ENCODE assay signal across 17 cellular contexts in the genomic region with DNA sequence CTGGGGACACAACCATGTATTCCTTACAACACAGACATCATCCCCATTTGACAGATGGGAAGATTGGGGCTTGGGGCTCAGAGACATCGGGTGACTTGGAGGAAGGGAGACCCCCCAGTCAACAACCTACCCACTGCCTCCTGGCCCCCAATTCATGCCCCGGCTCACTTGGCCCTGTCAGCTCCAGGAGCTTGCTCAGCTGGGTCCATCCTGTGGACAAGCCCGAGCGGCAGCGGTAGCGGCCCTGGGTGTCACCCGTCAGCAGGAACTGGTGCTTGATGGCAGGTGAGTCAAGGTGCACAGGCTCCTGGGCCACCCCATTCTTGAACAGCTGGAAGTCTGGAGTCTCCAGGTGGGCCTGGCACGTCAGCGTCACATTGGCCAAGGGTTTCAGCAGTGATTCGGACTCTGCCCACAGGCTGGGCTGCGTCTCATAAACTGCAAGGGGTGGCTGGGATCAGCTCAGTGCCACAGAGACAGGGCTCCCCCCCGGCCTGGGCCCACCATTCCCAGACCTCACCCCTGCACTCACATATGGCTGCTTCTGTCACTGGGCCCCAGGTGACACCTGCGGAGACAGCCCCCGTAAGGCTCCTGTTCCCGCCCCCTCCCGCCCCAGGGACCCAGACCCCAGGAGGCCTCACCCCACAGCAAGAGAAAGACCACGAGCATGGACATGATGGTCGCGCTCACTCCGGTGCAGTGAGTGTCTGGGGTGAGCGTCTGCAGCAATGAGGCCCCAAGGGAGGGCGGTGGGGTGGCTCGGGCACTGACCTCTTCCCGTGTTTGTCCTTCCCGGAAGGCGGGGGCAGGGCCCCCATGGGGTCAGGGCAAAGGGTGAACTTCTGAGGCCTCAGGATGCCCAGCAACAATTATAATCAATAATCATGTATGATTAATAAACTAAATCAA. TPM values are rescaled to one million over a fixed set of nuclear protein-coding genes. Genes with fewer than 3 reads are reported as not detected.
DNase-seq lines count a peak whose midpoint lies in the region; ATAC-seq and TF ChIP-seq lines count a peak whose summit lies in the region.
"Had no signal": no experiment of that assay in that cellular context is flagged by ENCODE, and none has a peak within 500 bp of the region (broad histone marks: within the 10 kb centered on the region; RNA-seq: fewer than 3 reads in every experiment).

A gene with protein sequence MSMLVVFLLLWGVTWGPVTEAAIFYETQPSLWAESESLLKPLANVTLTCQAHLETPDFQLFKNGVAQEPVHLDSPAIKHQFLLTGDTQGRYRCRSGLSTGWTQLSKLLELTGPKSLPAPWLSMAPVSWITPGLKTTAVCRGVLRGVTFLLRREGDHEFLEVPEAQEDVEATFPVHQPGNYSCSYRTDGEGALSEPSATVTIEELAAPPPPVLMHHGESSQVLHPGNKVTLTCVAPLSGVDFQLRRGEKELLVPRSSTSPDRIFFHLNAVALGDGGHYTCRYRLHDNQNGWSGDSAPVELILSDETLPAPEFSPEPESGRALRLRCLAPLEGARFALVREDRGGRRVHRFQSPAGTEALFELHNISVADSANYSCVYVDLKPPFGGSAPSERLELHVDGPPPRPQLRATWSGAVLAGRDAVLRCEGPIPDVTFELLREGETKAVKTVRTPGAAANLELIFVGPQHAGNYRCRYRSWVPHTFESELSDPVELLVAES (minus strand): TSS at position 733 of the 912 bp plus-strand sequence. CDS start 55 bp downstream, at position 678.

- peaks cover 26% of the 10 kb centered on the region for H3K4me1 ChIP-seq in CD4-positive, CD25-positive, alpha-beta regulatory T cell (ENCODE audit: control insufficient read depth, insufficient read depth, low read length, poor library complexity, severe bottlenecking)
- peaks cover 0 to 44% (median 5%) of the 10 kb centered on the region in 3 donors for H3K4me1 ChIP-seq in gastroesophageal sphincter
- H3K4me1 ChIP-seq: prostate gland had no signal

- H3K4me3 Mint-ChIP-seq in CD4-positive, CD25-positive, alpha-beta regulatory T cell = peak within 1 kb of the TSS in 1 of 4 donors; percentile 66
- H3K4me3 Mint-ChIP-seq: activated CD4-positive, alpha-beta T cell treated with anti-CD3 and anti-CD28 coated beads for 36 hours; stimulated activated naive CD8-positive, alpha-beta T cell treated with anti-CD3 and anti-CD28 coated beads, Interleukin-15, Interleukin-2, amounts not matched to agents 100 ng/mL and 50 ng/mL, for 24 hours had no signal

- peaks cover 8% of the 10 kb centered on the region for H3K36me3 Mint-ChIP-seq in CD4-positive, CD25-positive, alpha-beta regulatory T cell

- no peaks in the 10 kb centered on the region for H3K9me3 ChIP-seq in CD4-positive, CD25-positive, alpha-beta regulatory T cell (ENCODE audit: control insufficient read depth in 2 of 2, low read length in 2 of 2)
- H3K9me3 ChIP-seq in neural cell (ENCODE audit: low read length) = no peaks in the 10 kb centered on the region
- peaks cover 0 to 9% (median 0%) of the 10 kb centered on the region in 3 donors for H3K9me3 ChIP-seq in gastroesophageal sphincter
- H3K9me3 ChIP-seq: prostate gland had no signal

- H4K20me1 ChIP-seq in neural cell (ENCODE audit: insufficient read depth) = no peaks in the 10 kb centered on the region

- no peak within 1 kb of the TSS for H3K4me2 ChIP-seq in neural cell (ENCODE audit: low read length)

- no peak for TF ChIP-seq RAD21 in neural cell (conservative IDR thresholded peaks at IDR 0.05)

- no peak within 1 kb of the TSS for H3K27ac Mint-ChIP-seq in CD4-positive, CD25-positive, alpha-beta regulatory T cell
- H3K27ac Mint-ChIP-seq: activated CD4-positive, alpha-beta T cell treated with anti-CD3 and anti-CD28 coated beads for 36 hours; stimulated activated naive CD8-positive, alpha-beta T cell treated with anti-CD3 and anti-CD28 coated beads, Interleukin-15, Interleukin-2, amounts not matched to agents 100 ng/mL and 50 ng/mL, for 24 hours had no signal

- WGBS in gastroesophageal sphincter (ENCODE audit: low coverage in 1 of 2), 2 donors = 87% methylated on average over 3 of the region's 26 CpGs; no CpG with 5 or more reads in 1 of the 2 donors

- no peak within 1 kb of the TSS for H3K9ac ChIP-seq in neural cell (ENCODE audit: low read length)

- peaks cover 2% of the 10 kb centered on the region for H3K27me3 Mint-ChIP-seq in CD4-positive, CD25-positive, alpha-beta regulatory T cell
- H3K27me3 Mint-ChIP-seq: stimulated activated naive CD8-positive, alpha-beta T cell treated with anti-CD3 and anti-CD28 coated beads, Interleukin-15, Interleukin-2, amounts not matched to agents 100 ng/mL and 50 ng/mL, for 24 hours had no signal

- H3K4me3 ChIP-seq in CD4-positive, CD25-positive, alpha-beta regulatory T cell (ENCODE audit: low read depth, low read length) = no peak within 1 kb of the TSS
- H3K4me3 ChIP-seq in dorsolateral prefrontal cortex (no peak within 1 kb of the TSS), neural cell (ENCODE audit: low read length) (no peak within 1 kb of the TSS), gastroesophageal sphincter (no peak within 1 kb of the TSS)
- H3K4me3 ChIP-seq: coronary artery, prostate gland had no signal

- intact Hi-C loops in dorsolateral prefrontal cortex (cut with DNase I) = no loop called here

- H3K27me3 ChIP-seq in CD4-positive, CD25-positive, alpha-beta regulatory T cell (ENCODE audit: control insufficient read depth, insufficient read depth, low read length) = no peaks in the 10 kb centered on the region
- H3K27me3 ChIP-seq in dorsolateral prefrontal cortex = peaks cover 0 to 16% (median 0%) of the 10 kb centered on the region in 45 donors
- H3K27me3 ChIP-seq in neural cell (ENCODE audit: insufficient read depth, low read depth, low read length) = no peaks in the 10 kb centered on the region
- peaks cover 98% of the 10 kb centered on the region for H3K27me3 ChIP-seq in gastroesophageal sphincter

- H3K27ac ChIP-seq in CD4-positive, CD25-positive, alpha-beta regulatory T cell (ENCODE audit: insufficient read depth, low read length, poor library complexity, severe bottlenecking) = no peak within 1 kb of the TSS
- H3K27ac ChIP-seq in dorsolateral prefrontal cortex (no peak within 1 kb of the TSS), neural cell (ENCODE audit: low read length) (no peak within 1 kb of the TSS), gastroesophageal sphincter (no peak within 1 kb of the TSS)
- H3K27ac ChIP-seq: coronary artery, foreskin keratinocyte, prostate gland had no signal

- H3K79me2 ChIP-seq in neural cell (replicated peaks; ENCODE audit: insufficient read depth, low read length) = peaks cover 5% of the 10 kb centered on the region

- no peaks in the 10 kb centered on the region for H3K9me2 ChIP-seq in neural cell (ENCODE audit: insufficient read depth, low read length)

- ATAC-seq in CD4-positive, CD25-positive, alpha-beta regulatory T cell (ENCODE audit: low read depth in 2 of 2) = no peak
- ATAC-seq in HG02571 (IDR thresholded peaks at IDR 0.05; ENCODE audit: unreplicated experiment) (no peak), gastroesophageal sphincter (no peak)
- ATAC-seq: activated CD4-positive, alpha-beta T cell treated with anti-CD3 and anti-CD28 coated beads for 36 hours; foreskin keratinocyte had no signal

- no peaks in the 10 kb centered on the region for H3F3A ChIP-seq in neural cell (ENCODE audit: insufficient read depth, low read length, poor library complexity, severe bottlenecking)

- no peak for TF ChIP-seq POLR2A in gastroesophageal sphincter (IDR thresholded peaks at IDR 0.05)

- TF ChIP-seq CTCF in dorsolateral prefrontal cortex (IDR thresholded peaks at IDR 0.05 in 54 of 56, conservative IDR thresholded peaks at IDR 0.05 in 2 of 56; ENCODE audit: low read depth in 1 of 56, partially characterized antibody in 56 of 56) (no peak), neural cell (IDR thresholded peaks at IDR 0.05; ENCODE audit: poor library complexity, severe bottlenecking) (no peak), gastroesophageal sphincter (IDR thresholded peaks at IDR 0.05) (no peak)

- TF ChIP-seq EP300 in neural cell (conservative IDR thresholded peaks at IDR 0.05; ENCODE audit: poor library complexity, severe bottlenecking) = no peak
- no peak for TF ChIP-seq EP300 in gastroesophageal sphincter (IDR thresholded peaks at IDR 0.05)

- no peak within 1 kb of the TSS for H2AFZ ChIP-seq in neural cell (ENCODE audit: low read depth, low read length)

- no peaks in the 10 kb centered on the region for H3K36me3 ChIP-seq in CD4-positive, CD25-positive, alpha-beta regulatory T cell (ENCODE audit: control insufficient read depth, insufficient read depth, low read length)
- H3K36me3 ChIP-seq in neural cell (ENCODE audit: insufficient read depth, low read length) = no peaks in the 10 kb centered on the region
- H3K36me3 ChIP-seq in gastroesophageal sphincter = peaks cover 0 to 16% of the 10 kb centered on the region in 2 donors
- H3K36me3 ChIP-seq: prostate gland had no signal

- no peak for DNase-seq in CD4-positive, CD25-positive, alpha-beta regulatory T cell
- DNase-seq in HuH-7.5 (ENCODE audit: low spot score) = peak; percentile 77
- DNase-seq in dorsolateral prefrontal cortex = no peak
- no peak for DNase-seq in NCI-H1105 treated with DMSO at 0.1 percent for 48 hours (lab: John Stamatoyannopoulos, UW)
- no peak for DNase-seq in DMS79 treated with DMSO at 0.1 percent for 48 hours (lab: John Stamatoyannopoulos, UW)
- DNase-seq: activated CD4-positive, alpha-beta T cell treated with anti-CD3 and anti-CD28 coated beads for 36 hours; activated naive CD4-positive, alpha-beta T cell treated with Interleukin-2 at 50 U/mL for 16 hours; foreskin keratinocyte; NCI-H1436; NCI-H748 treated with DMSO at 0.1 percent for 48 hours; stimulated activated CD4-positive, alpha-beta T cell treated with anti-CD3 and anti-CD28 coated beads, Interleukin-4, amount 100 ng/mL, for 1 hour had no signal

- peaks cover 0 to 26% (median 6%) of the 10 kb centered on the region in 4 donors for H3K4me1 Mint-ChIP-seq in CD4-positive, CD25-positive, alpha-beta regulatory T cell

- H3K9me3 Mint-ChIP-seq in CD4-positive, CD25-positive, alpha-beta regulatory T cell = peaks cover 0 to 2% (median 0%) of the 10 kb centered on the region in 7 donors
- H3K9me3 Mint-ChIP-seq: stimulated activated naive CD8-positive, alpha-beta T cell treated with anti-CD3 and anti-CD28 coated beads, Interleukin-15, Interleukin-2, amounts not matched to agents 100 ng/mL and 50 ng/mL, for 24 hours had no signal

TF ChIP-seq in neural cell, 6 proteins besides CTCF, POLR2A, EP300 and RAD21 (continues in another document):
- TF ChIP-seq POLR2AphosphoS5 (IDR thresholded peaks at IDR 0.05) (no peak), TAF1 (IDR thresholded peaks at IDR 0.05; ENCODE audit: low read depth) (no peak), SMC3 (conservative IDR thresholded peaks at IDR 0.05; ENCODE audit: poor library complexity) (no peak), EZH2 (IDR thresholded peaks at IDR 0.05; ENCODE audit: borderline replicate concordance, insufficient read depth, low read length, poor library complexity, severe bottlenecking) (no peak)

RNA-seq across cellular contexts. Expression of the gene that starts here (rescaled TPM):
- 11.8 TPM for total RNA-seq in CD4-positive, CD25-positive, alpha-beta regulatory T cell
- polyA plus RNA-seq in CD4-positive, CD25-positive, alpha-beta regulatory T cell = 10 to 100 TPM; 32.0 to 53.7 (median 39.8) TPM
- total RNA-seq in dorsolateral prefrontal cortex = 10 to 100 TPM in 90 of 120 experiments, 1 to 10 TPM in 30; 4.6 to 29.0 (median 12.6) TPM
- 35.4 and 40.0 TPM in 2 replicates for polyA plus RNA-seq in neural cell
- 2.1 and 5.1 TPM in 2 replicates for polyA minus RNA-seq in neural cell
- 10 to 100 TPM in 1 of 4 donors, 1 to 10 TPM in 3; 2.3 to 20.7 (median 7.5) TPM for total RNA-seq in gastroesophageal sphincter
